28 cellular contexts compared by ENCODE assay signal in genomic region chr21:16969636-16970035, GRCh38.
DNase-seq lines count a peak whose midpoint lies in the region; ATAC-seq, FAIRE-seq and TF ChIP-seq lines count a peak whose summit lies in the region.
"Had no signal": no experiment of that assay in that cellular context is flagged by ENCODE, and none has a peak within 500 bp of the region (broad histone marks: within the 10 kb centered on the region; RNA-seq: fewer than 3 reads in every experiment).

No MANE protein-coding gene starts in this region.

- BruUV-seq in endothelial cell of umbilical vein (replicated peaks; lab: Mats Ljungman, UMichigan): no TSS peak

- H3K4me1 ChIP-seq in ACC112 (ENCODE audit: control insufficient read depth, insufficient read depth, low read length, unreplicated experiment) (no peaks in the 10 kb centered on the region), endothelial cell of umbilical vein (ENCODE audit: control insufficient read depth, extremely low read depth, insufficient read depth, low read length) (no peaks in the 10 kb centered on the region), aorta (ENCODE audit: control insufficient read depth in 1 of 2, insufficient read depth in 2 of 2, low read length in 2 of 2) (no peaks in the 10 kb centered on the region)
- H3K4me1 ChIP-seq: A549, BE2C, BLaER1 had no signal

- H3K9me1 ChIP-seq in endothelial cell of umbilical vein (replicated peaks; ENCODE audit: control insufficient read depth, extremely low read depth, insufficient read depth, low read length): no peaks in the 10 kb centered on the region

- CTCF ChIA-PET in endothelial cell of umbilical vein (lab: Charles Lee): no interaction called here

- H4K20me1 ChIP-seq in endothelial cell of umbilical vein (replicated peaks; ENCODE audit: control insufficient read depth, extremely low read depth, insufficient read depth, low read length): no peaks in the 10 kb centered on the region
- H4K20me1 ChIP-seq: BLaER1 had no signal

- no peak overlapping the region for H3K4me2 ChIP-seq in endothelial cell of umbilical vein (ENCODE audit: insufficient read depth, low read length)
- H3K4me2 ChIP-seq: A549, BLaER1 had no signal

- POLR2A ChIA-PET in endothelial cell of umbilical vein (lab: Charles Lee): no interaction called here

- H3K4me3 ChIP-seq in ACC112 (ENCODE audit: low read depth, low read length): no peak overlapping the region
- no peak overlapping the region for H3K4me3 ChIP-seq in endothelial cell of umbilical vein (replicated peaks in 1 of 3; ENCODE audit: insufficient read depth in 1 of 3, low read depth in 1 of 3, low read length in 3 of 3)
- H3K4me3 ChIP-seq in aorta (ENCODE audit: low read length in 2 of 2): no peak overlapping the region
- H3K4me3 ChIP-seq: A549, BLaER1, GM12878 had no signal

- H3K9ac ChIP-seq in endothelial cell of umbilical vein (replicated peaks; ENCODE audit: extremely low read depth, insufficient read depth, low read length): no peak overlapping the region
- H3K9ac ChIP-seq: BLaER1 had no signal

- TF ChIP-seq CTCF in endothelial cell of umbilical vein (IDR thresholded peaks at IDR 0.05; ENCODE audit: extremely low read depth in 1 of 2, insufficient read depth in 1 of 2, low read depth in 1 of 2, low read length in 2 of 2): no peak

- no peak for TF ChIP-seq POLR2A in endothelial cell of umbilical vein (IDR thresholded peaks at IDR 0.05; ENCODE audit: low read depth, low read length)

- H3K27ac ChIP-seq in ACC112 (ENCODE audit: low read depth, low read length) (no peak overlapping the region; the same call in 1 of the 2 replicates), endothelial cell of umbilical vein (ENCODE audit: insufficient read depth, low read depth, low read length) (no peak overlapping the region), aorta (ENCODE audit: low read depth in 1 of 2, low read length in 2 of 2) (no peak overlapping the region)
- H3K27ac ChIP-seq: 22Rv1, A549, BLaER1 had no signal

- intact Hi-C loops in endothelial cell of umbilical vein (cut with micrococcal nuclease): no loop called here
- intact Hi-C loops in aorta (cut with DNase I): no loop called here

- H2AFZ ChIP-seq in ACC112 (ENCODE audit: low read length, unreplicated experiment) (peak overlapping the region; percentile 55), endothelial cell of umbilical vein (ENCODE audit: low read depth, low read length) (no peak overlapping the region)

- dilution Hi-C loops in endothelial cell of umbilical vein (cut with MboI; ENCODE audit: extremely low pct_ligation_motif_present, low sequenced_read_pairs): no loop called here

- WGBS in aorta, 2 donors: 1% methylated on average over 2 of the region's 2 CpGs

- H3K79me2 ChIP-seq in ACC112 (ENCODE audit: control insufficient read depth, insufficient read depth, low read length, unreplicated experiment): no peaks in the 10 kb centered on the region
- H3K79me2 ChIP-seq in endothelial cell of umbilical vein (ENCODE audit: control insufficient read depth, insufficient read depth, low read length): no peaks in the 10 kb centered on the region

- H3K27me3 ChIP-seq in ACC112 (ENCODE audit: insufficient read depth, low read length) (no peaks in the 10 kb centered on the region), endothelial cell of umbilical vein (ENCODE audit: control insufficient read depth in 2 of 2, insufficient read depth in 2 of 2, low read length in 2 of 2) (peaks cover 0 to 1% of the 10 kb centered on the region in 2 experiments), aorta (ENCODE audit: control insufficient read depth in 1 of 2, insufficient read depth in 2 of 2, low read length in 1 of 2) (no peaks in the 10 kb centered on the region)
- H3K27me3 ChIP-seq: BE2C, BLaER1 had no signal

- no peak for FAIRE-seq in endothelial cell of umbilical vein (lab: Jason Lieb, UNC)
- FAIRE-seq: A549, GM12878, GM12892, GM18507 had no signal

- no peaks in the 10 kb centered on the region for H3K36me3 ChIP-seq in ACC112 (ENCODE audit: insufficient read depth, low read length)
- no peaks in the 10 kb centered on the region for H3K36me3 ChIP-seq in endothelial cell of umbilical vein (ENCODE audit: control insufficient read depth in 2 of 2, extremely low read depth in 1 of 2, insufficient read depth in 2 of 2, low read length in 2 of 2)
- no peaks in the 10 kb centered on the region for H3K36me3 ChIP-seq in aorta (ENCODE audit: control insufficient read depth in 1 of 2, insufficient read depth in 2 of 2, low read length in 1 of 2)
- H3K36me3 ChIP-seq: BE2C, BLaER1 had no signal

- ATAC-seq in aorta (ENCODE audit: low FRiP score): no peak
- ATAC-seq: A549, GM12878 had no signal

- H3K9me3 ChIP-seq in endothelial cell of umbilical vein (replicated peaks; ENCODE audit: control insufficient read depth, insufficient read depth, low read length) (no peaks in the 10 kb centered on the region), aorta (ENCODE audit: control insufficient read depth, low read length) (no peaks in the 10 kb centered on the region)
- H3K9me3 ChIP-seq: A549, BE2C, BLaER1 had no signal

- DNase-seq in brain pericyte (ENCODE audit: low read depth, low spot score) (peak; percentile 69), endothelial cell of umbilical vein (ENCODE audit: low read depth, low spot score) (peak; percentile 61), smooth muscle cell of the brain vasculature (ENCODE audit: low read depth, low spot score) (peak; percentile 51), aorta (no peak), NOMO-1 treated with DMSO at 0.1 percent for 48 hours (lab: John Stamatoyannopoulos, UW; ENCODE audit: unreplicated experiment) (no peak), KG1 (lab: John Stamatoyannopoulos, UW) (no peak)
- DNase-seq in stimulated activated CD4-positive, alpha-beta T cell treated with anti-CD3 and anti-CD28 coated beads, Interleukin-2, amount 100 ng/mL, for 48 hours: no peak
- DNase-seq: ACHN; BE2C; C1 segment of cervical spinal cord; CD4-positive, alpha-beta memory T cell; CD4-positive, CD25-positive, alpha-beta regulatory T cell; CD8-positive, alpha-beta memory T cell; COR-L47; DMS 273 treated with DMSO at 0.1 percent for 48 hours; DMS153; DMS53; DMS79; DND-41; EL; GDM1 had no signal

TF ChIP-seq in endothelial cell of umbilical vein, 7 proteins besides CTCF, POLR2A, EP300 and RAD21:
- TF ChIP-seq JUN (IDR thresholded peaks at IDR 0.05; ENCODE audit: borderline replicate concordance, insufficient read depth, insufficient read length, low read depth): no peak

Comparison
In these comparisons a context has a peak if more than half of its experiments do, and no peak if none do; other contexts are left out.
1. DNase-seq: peak in brain pericyte (single experiment), endothelial cell of umbilical vein (single experiment) and smooth muscle cell of the brain vasculature (single experiment); none in aorta (0 of 2), stimulated activated CD4-positive, alpha-beta T cell treated with anti-CD3 and anti-CD28 coated beads, Interleukin-2, amount 100 ng/mL, for 48 hours (0 of 2), NOMO-1 treated with DMSO at 0.1 percent for 48 hours (single experiment) and KG1 (single experiment).